Comparison of ENCODE assay signal across 15 cellular contexts in genomic region chr16:1809281-1809801, GRCh38. TPM values are rescaled to one million over a fixed set of nuclear protein-coding genes. Genes with fewer than 3 reads are reported as not detected.
DNase-seq lines count a peak whose midpoint lies in the region; ATAC-seq lines count a peak whose summit lies in the region.
"Had no signal": no experiment of that assay in that cellular context is flagged by ENCODE, and none has a peak within 500 bp of the region (broad histone marks: within the 10 kb centered on the region; RNA-seq: fewer than 3 reads in every experiment).

No MANE protein-coding gene starts in this region.

- H3K36me3 ChIP-seq in NT2/D1 (ENCODE audit: insufficient read depth, insufficient read length, low read length), result peaks cover 31% of the 10 kb centered on the region

- H3K27ac Mint-ChIP-seq in stimulated activated naive CD8-positive, alpha-beta T cell treated with anti-CD3 and anti-CD28 coated beads, Interleukin-15, amount 100 ng/mL, for 72 hours, result no peak overlapping the region
- H3K27ac Mint-ChIP-seq: activated naive CD4-positive, alpha-beta T cell treated with anti-CD3 and anti-CD28 coated beads, Interleukin-2, amount 10 ng/mL, durations not matched to agents 7 days and 5 days had no signal

- peak overlapping the region; percentile 18 for H3K9ac ChIP-seq in NT2/D1 (ENCODE audit: insufficient read length, low read depth)

- DNase-seq in NT2/D1 (ENCODE audit: low read depth, low spot score) (no peak), left lobe of liver (ENCODE audit: low spot score) (no peak), AG20443 (ENCODE audit: low spot score) (no peak)
- DNase-seq in stimulated activated naive CD8-positive, alpha-beta T cell treated with anti-CD3 and anti-CD28 coated beads, Interleukin-15, amount 100 ng/mL, for 72 hours, result no peak
- DNase-seq: activated CD4-positive, alpha-beta T cell treated with anti-CD3 and anti-CD28 coated beads, Interleukin-2, amount 50 U/mL, for 1 hour; activated naive CD4-positive, alpha-beta T cell treated with anti-CD3 and anti-CD28 coated beads, Interleukin-2, amount 10 ng/mL, durations not matched to agents 7 days and 5 days; AML-193; body of pancreas; erythroblast; NCI-H1436; occipital lobe; right lobe of liver; stimulated activated CD4-positive, alpha-beta T cell treated with anti-CD3 and anti-CD28 coated beads, Interleukin-2, amount 100 ng/mL, for 48 hours had no signal

- H3K9me3 Mint-ChIP-seq in stimulated activated naive CD8-positive, alpha-beta T cell treated with anti-CD3 and anti-CD28 coated beads, Interleukin-15, amount 100 ng/mL, for 72 hours, result no peaks in the 10 kb centered on the region
- H3K9me3 Mint-ChIP-seq: activated naive CD4-positive, alpha-beta T cell treated with anti-CD3 and anti-CD28 coated beads, Interleukin-2, amount 10 ng/mL, durations not matched to agents 7 days and 5 days had no signal

- H3K27me3 Mint-ChIP-seq in stimulated activated naive CD8-positive, alpha-beta T cell treated with anti-CD3 and anti-CD28 coated beads, Interleukin-15, amount 100 ng/mL, for 72 hours, result no peaks in the 10 kb centered on the region
- H3K27me3 Mint-ChIP-seq: activated naive CD4-positive, alpha-beta T cell treated with anti-CD3 and anti-CD28 coated beads, Interleukin-2, amount 10 ng/mL, durations not matched to agents 7 days and 5 days had no signal

- H3K4me1 Mint-ChIP-seq in stimulated activated naive CD8-positive, alpha-beta T cell treated with anti-CD3 and anti-CD28 coated beads, Interleukin-15, amount 100 ng/mL, for 72 hours, result peaks cover 8% of the 10 kb centered on the region

- peak; percentile 6 for ATAC-seq in left lobe of liver
- ATAC-seq in stimulated activated naive CD8-positive, alpha-beta T cell treated with anti-CD3 and anti-CD28 coated beads, Interleukin-15, amount 100 ng/mL, for 72 hours, result no peak
- ATAC-seq: body of pancreas had no signal

- no peak overlapping the region for H3K4me3 ChIP-seq in NT2/D1 (ENCODE audit: insufficient read length, low read depth)
- H3K4me3 ChIP-seq: body of pancreas, right lobe of liver, suprapubic skin had no signal

- H3K4me1 ChIP-seq in NT2/D1 (ENCODE audit: insufficient read depth, insufficient read length), result no peaks in the 10 kb centered on the region

- no peak overlapping the region for H3K4me3 Mint-ChIP-seq in stimulated activated naive CD8-positive, alpha-beta T cell treated with anti-CD3 and anti-CD28 coated beads, Interleukin-15, amount 100 ng/mL, for 72 hours
- H3K4me3 Mint-ChIP-seq: activated naive CD4-positive, alpha-beta T cell treated with anti-CD3 and anti-CD28 coated beads, Interleukin-2, amount 10 ng/mL, durations not matched to agents 7 days and 5 days had no signal

- no peaks in the 10 kb centered on the region for H3K27me3 ChIP-seq in NT2/D1 (ENCODE audit: insufficient read depth, insufficient read length)
- H3K27me3 ChIP-seq: body of pancreas, right lobe of liver, suprapubic skin had no signal

- H3K9me3 ChIP-seq in NT2/D1 (ENCODE audit: insufficient read depth, low read length), result no peaks in the 10 kb centered on the region
- H3K9me3 ChIP-seq: body of pancreas, right lobe of liver, suprapubic skin had no signal

RNA-seq across cellular contexts. Expression of gene IGFALS, which starts 15.8 kb away (rescaled TPM):
- 93.9 TPM for total RNA-seq in left lobe of liver
- total RNA-seq: glomerular endothelial cell, occipital lobe had no signal

RNA-seq across cellular contexts. Expression of gene HAGH, which starts 17.3 kb away (rescaled TPM):
- 176 TPM for total RNA-seq in left lobe of liver

RNA-seq across cellular contexts. Expression of gene FAHD1, which starts 17.7 kb away (rescaled TPM):
- 53.4 TPM for total RNA-seq in left lobe of liver

RNA-seq across cellular contexts. Expression of gene NUBP2, which starts 26.6 kb away (rescaled TPM):
- total RNA-seq in left lobe of liver, result 37.9 TPM

RNA-seq across cellular contexts. Expression of gene SPSB3, which starts 27.0 kb away (rescaled TPM):
- 49.1 TPM for total RNA-seq in left lobe of liver
